8 cellular contexts compared by ENCODE assay signal in genomic region chr11:118608268-118609214, GRCh38. TPM values are rescaled to one million over a fixed set of nuclear protein-coding genes. Genes with fewer than 3 reads are reported as not detected.
DNase-seq lines count a peak whose midpoint lies in the region; ATAC-seq and TF ChIP-seq lines count a peak whose summit lies in the region.

No MANE protein-coding gene starts in this region.

- DNase-seq in ELR (ENCODE audit: low read depth) = peak; percentile 86
- peak; percentile 71 for DNase-seq in OCI-M1 (lab: John Stamatoyannopoulos, UW)
- peak; percentile 57 for DNase-seq in activated T-helper 1 cell treated with anti-CD3 and anti-CD28 coated beads, Interleukin-12 subunit alpha, Interleukin-12 subunit beta, Interleukin-2, Interleukin-4 antibody, amounts not matched to agents 30 ng/mL and 10 ng/mL and 1 ng/mL, durations not matched to agents 14 hours and 24 hours and 36 hours (ENCODE audit: low spot score)
- peak; percentile 91 for DNase-seq in fibroblast of mammary gland (ENCODE audit: low read depth)
- peak; percentile 74 to 95 (median 88) for DNase-seq in naive thymus-derived CD8-positive, alpha-beta T cell
- peak; percentile 83 to 90 (median 88) for DNase-seq in stimulated activated naive CD4-positive, alpha-beta T cell (lab: John Stamatoyannopoulos, UW)
- no peak for DNase-seq in NCI-H187 treated with DMSO at 0.1 percent for 48 hours (lab: John Stamatoyannopoulos, UW)
- no peak for DNase-seq in NCI-H2107 treated with DMSO at 0.1 percent for 48 hours (lab: John Stamatoyannopoulos, UW; ENCODE audit: unreplicated experiment)

- TF ChIP-seq CTCF in fibroblast of mammary gland (conservative IDR thresholded peaks at IDR 0.05; ENCODE audit: control insufficient read depth, insufficient read depth, low read depth, low read length) = no peak

- H3K4me3 ChIP-seq in fibroblast of mammary gland (ENCODE audit: control insufficient read depth, low read depth, low read length) = peak overlapping the region; percentile 90

- peak overlapping the region; percentile 83 for H3K4me3 Mint-ChIP-seq in activated T-helper 1 cell treated with anti-CD3 and anti-CD28 coated beads, Interleukin-12 subunit alpha, Interleukin-12 subunit beta, Interleukin-2, Interleukin-4 antibody, amounts not matched to agents 30 ng/mL and 10 ng/mL and 1 ng/mL, durations not matched to agents 14 hours and 24 hours and 36 hours
- H3K4me3 Mint-ChIP-seq in naive thymus-derived CD8-positive, alpha-beta T cell = peak overlapping the region; percentile 74 to 92 (median 86)

- peak; percentile 71 to 78 for ATAC-seq in naive thymus-derived CD8-positive, alpha-beta T cell

- H3K9me3 Mint-ChIP-seq in activated T-helper 1 cell treated with anti-CD3 and anti-CD28 coated beads, Interleukin-12 subunit alpha, Interleukin-12 subunit beta, Interleukin-2, Interleukin-4 antibody, amounts not matched to agents 30 ng/mL and 10 ng/mL and 1 ng/mL, durations not matched to agents 14 hours and 24 hours and 36 hours = no peaks in the 10 kb centered on the region
- no peaks in the 10 kb centered on the region for H3K9me3 Mint-ChIP-seq in naive thymus-derived CD8-positive, alpha-beta T cell

- intact Hi-C loops in activated T-helper 1 cell treated with anti-CD3 and anti-CD28 coated beads, Interleukin-12 subunit alpha, Interleukin-12 subunit beta, Interleukin-2, Interleukin-4 antibody, amounts not matched to agents 30 ng/mL and 10 ng/mL and 1 ng/mL, durations not matched to agents 14 hours and 24 hours and 36 hours (cut with micrococcal nuclease) = loop anchor here (5.0 kb wide), 1 partner anchor 319 kb away; the partner anchor contains the start of gene BCL9L

- H3K27me3 Mint-ChIP-seq in activated T-helper 1 cell treated with anti-CD3 and anti-CD28 coated beads, Interleukin-12 subunit alpha, Interleukin-12 subunit beta, Interleukin-2, Interleukin-4 antibody, amounts not matched to agents 30 ng/mL and 10 ng/mL and 1 ng/mL, durations not matched to agents 14 hours and 24 hours and 36 hours (ENCODE audit: insufficient read depth) = peaks cover 23% of the 10 kb centered on the region
- H3K27me3 Mint-ChIP-seq in naive thymus-derived CD8-positive, alpha-beta T cell = peaks cover 0 to 15% (median 1%) of the 10 kb centered on the region in 5 donors

- peak overlapping the region; percentile 69 for H3K27ac Mint-ChIP-seq in activated T-helper 1 cell treated with anti-CD3 and anti-CD28 coated beads, Interleukin-12 subunit alpha, Interleukin-12 subunit beta, Interleukin-2, Interleukin-4 antibody, amounts not matched to agents 30 ng/mL and 10 ng/mL and 1 ng/mL, durations not matched to agents 14 hours and 24 hours and 36 hours
- peak overlapping the region; percentile 72 to 95 (median 92) for H3K27ac Mint-ChIP-seq in naive thymus-derived CD8-positive, alpha-beta T cell

- H3K4me1 Mint-ChIP-seq in activated T-helper 1 cell treated with anti-CD3 and anti-CD28 coated beads, Interleukin-12 subunit alpha, Interleukin-12 subunit beta, Interleukin-2, Interleukin-4 antibody, amounts not matched to agents 30 ng/mL and 10 ng/mL and 1 ng/mL, durations not matched to agents 14 hours and 24 hours and 36 hours (ENCODE audit: low read depth) = peaks cover 23% of the 10 kb centered on the region
- peaks cover 21 to 35% (median 26%) of the 10 kb centered on the region in 4 donors for H3K4me1 Mint-ChIP-seq in naive thymus-derived CD8-positive, alpha-beta T cell

- POLR2A ChIA-PET in naive thymus-derived CD8-positive, alpha-beta T cell (lab: Charles Lee) = interaction anchor here (0.6 to 2.3 kb wide), 14 partner anchors 10 to 531 kb away, joined by 3 to 12 read pairs (median 3); partner anchors contain the start of genes ARCN1 and DDX6

- peaks cover 7% of the 10 kb centered on the region for H3K36me3 Mint-ChIP-seq in activated T-helper 1 cell treated with anti-CD3 and anti-CD28 coated beads, Interleukin-12 subunit alpha, Interleukin-12 subunit beta, Interleukin-2, Interleukin-4 antibody, amounts not matched to agents 30 ng/mL and 10 ng/mL and 1 ng/mL, durations not matched to agents 14 hours and 24 hours and 36 hours (ENCODE audit: low read depth)
- H3K36me3 Mint-ChIP-seq in naive thymus-derived CD8-positive, alpha-beta T cell = no peaks in the 10 kb centered on the region

RNA-seq across cellular contexts. Expression of gene PHLDB1, which starts 1.1 kb away (rescaled TPM):
- 0.86 and 1.4 TPM in 2 replicates for total RNA-seq in activated T-helper 1 cell treated with anti-CD3 and anti-CD28 coated beads, Interleukin-12 subunit alpha, Interleukin-12 subunit beta, Interleukin-2, Interleukin-4 antibody, amounts not matched to agents 30 ng/mL and 10 ng/mL and 1 ng/mL, durations not matched to agents 14 hours and 24 hours and 36 hours
- 1 to 10 TPM; 3.0 to 4.1 TPM for total RNA-seq in naive thymus-derived CD8-positive, alpha-beta T cell
- polyA plus RNA-seq in naive thymus-derived CD8-positive, alpha-beta T cell = under 1 TPM in 2 of 3 donors, not detected in 1; 0.07 to 0.46 TPM

RNA-seq across cellular contexts. Expression of gene ARCN1, which starts 36.3 kb away (rescaled TPM):
- 162 and 165 TPM in 2 replicates for total RNA-seq in activated T-helper 1 cell treated with anti-CD3 and anti-CD28 coated beads, Interleukin-12 subunit alpha, Interleukin-12 subunit beta, Interleukin-2, Interleukin-4 antibody, amounts not matched to agents 30 ng/mL and 10 ng/mL and 1 ng/mL, durations not matched to agents 14 hours and 24 hours and 36 hours
- 100 to 1,000 TPM; 106 to 118 TPM for total RNA-seq in naive thymus-derived CD8-positive, alpha-beta T cell
- 100 to 1,000 TPM; 121 to 138 (median 130) TPM for polyA plus RNA-seq in naive thymus-derived CD8-positive, alpha-beta T cell

RNA-seq across cellular contexts. Expression of gene IFT46, which starts 42.8 kb away (rescaled TPM):
- 17.7 and 18.4 TPM in 2 replicates for total RNA-seq in activated T-helper 1 cell treated with anti-CD3 and anti-CD28 coated beads, Interleukin-12 subunit alpha, Interleukin-12 subunit beta, Interleukin-2, Interleukin-4 antibody, amounts not matched to agents 30 ng/mL and 10 ng/mL and 1 ng/mL, durations not matched to agents 14 hours and 24 hours and 36 hours
- 10 to 100 TPM; 14.9 to 15.6 TPM for total RNA-seq in naive thymus-derived CD8-positive, alpha-beta T cell
- 1 to 10 TPM; 6.7 to 8.3 (median 6.7) TPM for polyA plus RNA-seq in naive thymus-derived CD8-positive, alpha-beta T cell

Comparison
In these comparisons a context has a peak if more than half of its experiments do, and no peak if none do; other contexts are left out.
1. DNase-seq: peak in ELR (single experiment), OCI-M1 (single experiment), activated T-helper 1 cell treated with anti-CD3 and anti-CD28 coated beads, Interleukin-12 subunit alpha, Interleukin-12 subunit beta, Interleukin-2, Interleukin-4 antibody, amounts not matched to agents 30 ng/mL and 10 ng/mL and 1 ng/mL, durations not matched to agents 14 hours and 24 hours and 36 hours (single experiment), fibroblast of mammary gland (single experiment), naive thymus-derived CD8-positive, alpha-beta T cell (10 of 10) and stimulated activated naive CD4-positive, alpha-beta T cell (6 of 6); none in NCI-H187 treated with DMSO at 0.1 percent for 48 hours (single experiment) and NCI-H2107 treated with DMSO at 0.1 percent for 48 hours (single experiment).